In genomic region chr5:1726469-1726865, GRCh38 we compare ENCODE assay signal across 2 cellular contexts.
TF ChIP-seq lines count a peak whose summit lies in the region.

No MANE protein-coding gene starts in this region.

TF ChIP-seq in H1, 55 proteins besides CTCF, POLR2A, EP300 and RAD21 (continued from another document):
- TF ChIP-seq E2F6 (IDR thresholded peaks at IDR 0.05) (no peak), EZH2 (IDR thresholded peaks at IDR 0.05; ENCODE audit: low read depth, low read length, severe bottlenecking) (no peak), BCL11A (IDR thresholded peaks at IDR 0.05; ENCODE audit: low read depth in 2 of 2, low read length in 2 of 2) (no peak), CBX5 (IDR thresholded peaks at IDR 0.05; ENCODE audit: low read depth, low read length) (no peak), HDAC6 (IDR thresholded peaks at IDR 0.05; ENCODE audit: low read depth, low read length) (no peak)

TF ChIP-seq in WTC11, 78 proteins besides CTCF, POLR2A, EP300 and RAD21 (continued from another document):
- no peak for TF ChIP-seq HMGA2 (CRISPR knock-in tag; IDR thresholded peaks at IDR 0.05)
- TF ChIP-seq GRHL2 (CRISPR knock-in tag; IDR thresholded peaks at IDR 0.05; ENCODE audit: insufficient replicate concordance, severe bottlenecking) = no peak
- no peak for TF ChIP-seq ZNF138 (CRISPR knock-in tag; conservative IDR thresholded peaks at IDR 0.05)
- no peak for TF ChIP-seq SMAD3 (CRISPR knock-in tag; IDR thresholded peaks at IDR 0.05; ENCODE audit: borderline replicate concordance)
- TF ChIP-seq SMAD4 (CRISPR knock-in tag; IDR thresholded peaks at IDR 0.05) = no peak
TF ChIP-seq in WTC11: peak in this region for 0.
